2 cellular contexts compared by ENCODE assay signal in genomic region chr19:48862827-48863226, GRCh38.
TF ChIP-seq lines count a peak whose summit lies in the region.

No MANE protein-coding gene starts in this region.

TF ChIP-seq in GM23338, 12 proteins besides CTCF, POLR2A, EP300 and RAD21:
- TF ChIP-seq ETS1 (IDR thresholded peaks at IDR 0.05) = no peak
- TF ChIP-seq REST (IDR thresholded peaks at IDR 0.05; ENCODE audit: unreplicated experiment) = no peak
- no peak for TF ChIP-seq EZH2 (IDR thresholded peaks at IDR 0.05; ENCODE audit: low read depth, unreplicated experiment)

TF ChIP-seq in GM12878, 131 proteins besides CTCF, POLR2A, EP300 and RAD21:
- TF ChIP-seq MXI1 (IDR thresholded peaks at IDR 0.05; ENCODE audit: low read depth, low read length) = no peak
TF ChIP-seq in GM12878: peak in this region for 0.
